Comparison of ENCODE assay signal across 8 cellular contexts in the genomic region with DNA sequence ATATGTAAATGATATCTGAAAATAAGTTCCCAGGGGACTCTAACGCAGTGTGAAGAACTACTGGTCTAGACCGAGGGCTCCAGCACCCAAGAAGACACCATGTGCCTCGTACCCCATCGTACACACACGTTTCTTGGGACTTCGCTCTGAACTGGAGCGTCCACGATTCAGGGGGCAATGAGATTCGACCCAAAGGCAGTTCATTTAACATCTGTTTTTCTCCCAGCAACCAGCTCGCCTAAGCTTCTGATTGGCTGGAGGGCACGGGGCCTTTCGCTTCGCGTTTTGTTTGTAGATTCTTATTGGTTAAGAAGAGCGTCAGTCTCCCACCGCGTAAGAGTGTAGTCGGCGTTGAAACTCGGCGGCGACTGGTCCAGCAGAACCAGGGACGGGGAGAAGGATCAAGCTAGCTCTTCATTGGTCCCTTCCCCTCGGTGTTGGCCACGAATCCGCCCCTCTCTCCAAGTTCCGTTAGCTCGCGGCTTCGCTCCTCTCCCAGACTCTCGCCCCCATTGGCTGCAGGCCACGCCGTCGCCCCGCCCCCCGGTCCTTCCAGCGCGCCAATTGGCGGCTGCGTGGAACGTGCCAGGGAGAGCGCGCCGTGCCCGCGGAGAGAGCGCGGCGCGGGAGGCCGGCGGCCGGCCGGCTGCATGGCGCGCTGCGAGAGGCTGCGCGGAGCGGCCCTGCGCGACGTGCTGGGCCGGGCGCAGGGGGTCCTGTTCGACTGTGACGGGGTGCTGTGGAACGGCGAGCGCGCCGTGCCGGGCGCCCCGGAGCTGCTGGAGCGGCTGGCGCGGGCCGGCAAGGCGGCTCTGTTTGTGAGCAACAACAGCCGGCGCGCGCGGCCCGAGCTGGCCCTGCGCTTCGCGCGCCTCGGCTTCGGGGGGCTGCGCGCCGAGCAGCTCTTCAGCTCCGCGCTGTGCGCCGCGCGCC. TPM values are rescaled to one million over a fixed set of nuclear protein-coding genes. Genes with fewer than 3 reads are reported as not detected.
A peak's percentile ranks its signal among the peaks of the same experiment; 100 is the strongest.
DNase-seq lines count a peak whose midpoint lies in the region; TF ChIP-seq lines count a peak whose summit lies in the region.

TSS of gene PDXP (plus strand) at position 591 of the 933 bp plus-strand sequence. CDS start at position 651, 60 bp downstream.

- peak; percentile 63 for TF ChIP-seq POLR2A in NB4 (IDR thresholded peaks at IDR 0.05; ENCODE audit: extremely low read depth, insufficient read length)
- TF ChIP-seq POLR2A in suprapubic skin (IDR thresholded peaks at IDR 0.05), result peak in 1 of 2 donors; percentile 26

- peak within 1 kb of the TSS; percentile 92 for H3K4me3 Mint-ChIP-seq in HFFc6
- H3K4me3 Mint-ChIP-seq in activated naive CD4-positive, alpha-beta T cell treated with anti-CD3 and anti-CD28 coated beads, Interleukin-2, amount 10 ng/mL, durations not matched to agents 7 days and 5 days, result peak within 1 kb of the TSS; percentile 81

- peaks cover 36% of the 10 kb centered on the region for H3K4me1 ChIP-seq in suprapubic skin

- H3K36me3 Mint-ChIP-seq in HFFc6 (ENCODE audit: low read depth), result no peaks in the 10 kb centered on the region
- peaks cover 17% of the 10 kb centered on the region for H3K36me3 Mint-ChIP-seq in activated naive CD4-positive, alpha-beta T cell treated with anti-CD3 and anti-CD28 coated beads, Interleukin-2, amount 10 ng/mL, durations not matched to agents 7 days and 5 days

- H3K27me3 ChIP-seq in suprapubic skin, result no peaks in the 10 kb centered on the region

- peaks cover 40% of the 10 kb centered on the region for H3K4me1 Mint-ChIP-seq in HFFc6 (ENCODE audit: low read depth)
- H3K4me1 Mint-ChIP-seq in activated naive CD4-positive, alpha-beta T cell treated with anti-CD3 and anti-CD28 coated beads, Interleukin-2, amount 10 ng/mL, durations not matched to agents 7 days and 5 days, result peaks cover 40% of the 10 kb centered on the region

- no peak for TF ChIP-seq EP300 in suprapubic skin (IDR thresholded peaks at IDR 0.05)

- H3K4me3 ChIP-seq in NB4 (ENCODE audit: low read depth, low read length), result peak within 1 kb of the TSS; percentile 83
- peak within 1 kb of the TSS; percentile 90 for H3K4me3 ChIP-seq in SK-N-MC
- peak within 1 kb of the TSS; percentile 63 for H3K4me3 ChIP-seq in suprapubic skin

- peak within 1 kb of the TSS; percentile 76 for H3K9ac ChIP-seq in SK-N-MC (ENCODE audit: insufficient read length)

- peak within 1 kb of the TSS; percentile 97 for H3K27ac Mint-ChIP-seq in HFFc6
- peak within 1 kb of the TSS; percentile 90 for H3K27ac Mint-ChIP-seq in activated naive CD4-positive, alpha-beta T cell treated with anti-CD3 and anti-CD28 coated beads, Interleukin-2, amount 10 ng/mL, durations not matched to agents 7 days and 5 days

- 1% methylated on average over 30 of the region's 101 CpGs for WGBS in suprapubic skin

- H3K9me3 Mint-ChIP-seq in HFFc6, result no peaks in the 10 kb centered on the region
- no peaks in the 10 kb centered on the region for H3K9me3 Mint-ChIP-seq in activated naive CD4-positive, alpha-beta T cell treated with anti-CD3 and anti-CD28 coated beads, Interleukin-2, amount 10 ng/mL, durations not matched to agents 7 days and 5 days

- DNase-seq in GM04503 (ENCODE audit: low read depth), result peak; percentile 100
- peak; percentile 100 for DNase-seq in HFFc6
- DNase-seq in NB4 (ENCODE audit: low read depth), result peak; percentile 100
- DNase-seq in SK-N-MC (ENCODE audit: low read depth, low spot score), result peak; percentile 99
- peak; percentile 99 for DNase-seq in activated naive CD4-positive, alpha-beta T cell treated with anti-CD3 and anti-CD28 coated beads, Interleukin-2, amount 10 ng/mL, durations not matched to agents 7 days and 5 days
- DNase-seq in germinal center (ENCODE audit: low spot score), result peak; percentile 99
- peak; percentile 100 for DNase-seq in non-pigmented ciliary epithelial cell (ENCODE audit: low read depth)
- peak; percentile 99 to 100 for DNase-seq in suprapubic skin (ENCODE audit: low spot score in 2 of 2)

- no peak for TF ChIP-seq CTCF in HFFc6 (IDR thresholded peaks at IDR 0.05)
- TF ChIP-seq CTCF in NB4 (IDR thresholded peaks at IDR 0.05; ENCODE audit: low read depth, low read length), result no peak
- no peak for TF ChIP-seq CTCF in suprapubic skin (IDR thresholded peaks at IDR 0.05)

- no peaks in the 10 kb centered on the region; the same call in 1 of the 2 replicates for H3K27me3 Mint-ChIP-seq in HFFc6 (ENCODE audit: insufficient read depth)
- H3K27me3 Mint-ChIP-seq in activated naive CD4-positive, alpha-beta T cell treated with anti-CD3 and anti-CD28 coated beads, Interleukin-2, amount 10 ng/mL, durations not matched to agents 7 days and 5 days, result no peaks in the 10 kb centered on the region

- H3K9me3 ChIP-seq in SK-N-MC (ENCODE audit: low read depth, low read length), result no peaks in the 10 kb centered on the region
- H3K9me3 ChIP-seq in suprapubic skin, result no peaks in the 10 kb centered on the region

- CTCF ChIA-PET in activated naive CD4-positive, alpha-beta T cell treated with anti-CD3 and anti-CD28 coated beads, Interleukin-2, amount 10 ng/mL, durations not matched to agents 7 days and 5 days (lab: Charles Lee), result interaction anchor here (0.8 to 7.7 kb wide), 12 partner anchors 10 to 49 kb away, joined by 3 to 83 read pairs (median 6); partner anchors contain the start of gene LGALS1

- H3K36me3 ChIP-seq in SK-N-MC (ENCODE audit: insufficient read depth, low read length), result no peaks in the 10 kb centered on the region
- peaks cover 13% of the 10 kb centered on the region for H3K36me3 ChIP-seq in suprapubic skin

- peak within 1 kb of the TSS; percentile 53 for H3K27ac ChIP-seq in SK-N-MC
- peak within 1 kb of the TSS; percentile 70 for H3K27ac ChIP-seq in suprapubic skin

RNA-seq across cellular contexts. Expression of gene PDXP, which starts in this region (rescaled TPM):
- total RNA-seq in HFFc6 (2021; fragmentation: NEBNext Ultra II Directional; extraction: Animal tissue kit (Norgen Biotek cat#: 25700)), result 10 to 100 TPM; 15.3 to 24.5 (median 18.4) TPM
- total RNA-seq in suprapubic skin, result 1 to 10 TPM; 4.2 to 6.1 (median 4.9) TPM

Comparison
In these comparisons a context has a peak if more than half of its experiments do, and no peak if none do; other contexts are left out.
1. Peak in every context shown above with its lines: DNase-seq, H3K4me3 ChIP-seq and H3K27ac ChIP-seq.